11 cellular contexts compared by ENCODE assay signal in genomic region chr17:13003454-13003851, GRCh38. TPM values are rescaled to one million over a fixed set of nuclear protein-coding genes. Genes with fewer than 3 reads are reported as not detected.
A peak's percentile ranks its signal among the peaks of the same experiment; 100 is the strongest.
DNase-seq lines count a peak whose midpoint lies in the region; ATAC-seq and TF ChIP-seq lines count a peak whose summit lies in the region.
"Had no signal": no experiment of that assay in that cellular context is flagged by ENCODE, and none has a peak within 500 bp of the region (broad histone marks: within the 10 kb centered on the region; RNA-seq: fewer than 3 reads in every experiment).

No MANE protein-coding gene starts in this region.

- no peaks in the 10 kb centered on the region for H3K9me1 ChIP-seq in IMR-90 (ENCODE audit: insufficient read depth, low read length)

- H2BK5ac ChIP-seq in IMR-90 (ENCODE audit: low read depth, low read length, poor library complexity, severe bottlenecking) = no peak overlapping the region

- H2BK120ac ChIP-seq in IMR-90 (ENCODE audit: low read depth, low read length) = no peak overlapping the region

- no peak overlapping the region for H3K14ac ChIP-seq in IMR-90 (replicated peaks; ENCODE audit: low read depth, low read length)

- H3K36me3 Mint-ChIP-seq in neural crest cell (ENCODE audit: low read depth) = peaks cover under 1% of the 10 kb centered on the region

- H3K27ac ChIP-seq in DOHH2 (ENCODE audit: low read depth, low read length) (no peak overlapping the region), IMR-90 (ENCODE audit: insufficient read depth, low read length) (no peak overlapping the region), gastroesophageal sphincter (peak overlapping the region in 1 of 4 donors; percentile 10)
- H3K27ac ChIP-seq: Peyer's patch had no signal

- intact Hi-C loops in IMR-90 (cut with micrococcal nuclease) = loop anchor here (1.0 to 5.0 kb wide), 6 partner anchors 261 to 1006 kb away; partner anchors contain the start of gene ZNF18

- H3K9ac ChIP-seq in IMR-90 (ENCODE audit: low read depth, low read length) = no peak overlapping the region
- H3K9ac ChIP-seq: BLaER1 had no signal

- no peak overlapping the region for H2AFZ ChIP-seq in IMR-90 (replicated peaks; ENCODE audit: low read length, poor library complexity)

- no peak overlapping the region for H4K5ac ChIP-seq in IMR-90 (ENCODE audit: low read depth, low read length)

- dilution Hi-C loops in IMR-90 (cut with HindIII; ENCODE audit: low sequenced_read_pairs, unreplicated experiment) = no loop called here

- peak overlapping the region; percentile 72 for H2AK9ac ChIP-seq in IMR-90 (replicated peaks; ENCODE audit: low read depth, low read length, poor library complexity)

- H3K4me2 ChIP-seq in DOHH2 (ENCODE audit: low read length) = no peak overlapping the region
- no peak overlapping the region for H3K4me2 ChIP-seq in IMR-90 (ENCODE audit: low read depth, low read length)
- H3K4me2 ChIP-seq: BLaER1 had no signal

- H3K4me3 Mint-ChIP-seq in neural crest cell = no peak overlapping the region

- BruUV-seq in IMR-90 (replicated peaks; lab: Mats Ljungman, UMichigan) = no TSS peak

- H2AK5ac ChIP-seq in IMR-90 (ENCODE audit: low read depth, low read length) = no peak overlapping the region

- H3K27me3 ChIP-seq in DOHH2 (ENCODE audit: control insufficient read depth, low read length) = no peaks in the 10 kb centered on the region
- no peaks in the 10 kb centered on the region for H3K27me3 ChIP-seq in IMR-90 (ENCODE audit: control insufficient read depth, insufficient read depth, low read length)
- H3K27me3 ChIP-seq in gastroesophageal sphincter = no peaks in the 10 kb centered on the region
- H3K27me3 ChIP-seq: BLaER1, Peyer's patch had no signal

- TF ChIP-seq CTCF in DOHH2 (IDR thresholded peaks at IDR 0.05; ENCODE audit: low read depth, low read length, poor library complexity, severe bottlenecking) (peak; percentile 8), IMR-90 (conservative IDR thresholded peaks at IDR 0.05; ENCODE audit: low read depth, low read length) (no peak), gastroesophageal sphincter (IDR thresholded peaks at IDR 0.05) (peak in 1 of 4 experiments; percentile 4), neural crest cell (conservative IDR thresholded peaks at IDR 0.05) (peak; percentile 6)

- WGBS in IMR-90 (ENCODE audit: extremely low coverage in 2 of 2, insufficient read length in 1 of 2), 2 experiments = 80% methylated on average over 7 of the region's 9 CpGs; no CpG with 5 or more reads in 1 of the 2 experiments
- 22 to 64% methylated on average over 3 to 8 of the region's 9 CpGs for WGBS in gastroesophageal sphincter (ENCODE audit: low coverage in 1 of 2), 2 donors

- no peak overlapping the region for H4K91ac ChIP-seq in IMR-90 (ENCODE audit: insufficient read depth, low read depth, low read length)

- H3K23ac ChIP-seq in IMR-90 (ENCODE audit: low read depth, low read length) = no peak overlapping the region

- no peak for TF ChIP-seq EP300 in gastroesophageal sphincter (IDR thresholded peaks at IDR 0.05)

- H3K4me1 ChIP-seq in DOHH2 (ENCODE audit: control insufficient read depth, low read length) (no peaks in the 10 kb centered on the region), IMR-90 (ENCODE audit: control insufficient read depth, insufficient read depth, low read length) (no peaks in the 10 kb centered on the region), gastroesophageal sphincter (peaks cover 0 to 21% (median 5%) of the 10 kb centered on the region in 3 donors)
- H3K4me1 ChIP-seq: BLaER1, Peyer's patch had no signal

- POLR2A ChIA-PET in IMR-90 (lab: Charles Lee; ENCODE audit: unreplicated experiment) = no interaction called here

- no peak overlapping the region for H3K18ac ChIP-seq in IMR-90 (ENCODE audit: low read depth, low read length)

- H3K4me1 Mint-ChIP-seq in neural crest cell = peaks cover 4% of the 10 kb centered on the region

- no peak overlapping the region for H4K8ac ChIP-seq in IMR-90 (ENCODE audit: low read depth in 2 of 2, low read length in 2 of 2)

- no peak overlapping the region for H2BK15ac ChIP-seq in IMR-90 (ENCODE audit: low read depth, low read length)

- H3K4ac ChIP-seq in IMR-90 (ENCODE audit: low read depth, low read length) = no peak overlapping the region

- no peak overlapping the region for H3K27ac Mint-ChIP-seq in neural crest cell (ENCODE audit: unreplicated experiment)

- H3K27me3 Mint-ChIP-seq in neural crest cell (ENCODE audit: low read depth) = no peaks in the 10 kb centered on the region

- H3K9me3 ChIP-seq in DOHH2 (ENCODE audit: control insufficient read depth, insufficient read depth, low read length) (no peaks in the 10 kb centered on the region), IMR-90 (ENCODE audit: control insufficient read depth, insufficient read depth, low read length) (no peaks in the 10 kb centered on the region), gastroesophageal sphincter (no peaks in the 10 kb centered on the region)
- H3K9me3 ChIP-seq: BLaER1, Peyer's patch had no signal

- H3K4me3 ChIP-seq in DOHH2 (ENCODE audit: low read length) (no peak overlapping the region), IMR-90 (ENCODE audit: insufficient read depth, low read depth, low read length) (no peak overlapping the region), gastroesophageal sphincter (no peak overlapping the region)
- H3K4me3 ChIP-seq: BLaER1, Peyer's patch had no signal

- ATAC-seq in IMR-90 (ENCODE audit: low read depth) (peak; percentile 27), gastroesophageal sphincter (peak; percentile 35), GM18873 (IDR thresholded peaks at IDR 0.05; ENCODE audit: low FRiP score, unreplicated experiment) (no peak)

- H3K56ac ChIP-seq in IMR-90 (ENCODE audit: extremely low read depth, insufficient read depth, low read length) = no peak overlapping the region

- peaks cover 11% of the 10 kb centered on the region; the same call in 1 of the 2 replicates for H3K79me2 ChIP-seq in DOHH2 (ENCODE audit: control insufficient read depth, low read length)

- CTCF ChIA-PET in IMR-90 (lab: Yijun Ruan, JAX) = interaction anchor here (1.1 kb wide), 1 partner anchor 11 kb away, joined by 3 read pairs; no protein-coding TSS in a partner anchor

- H3K9me2 ChIP-seq in DOHH2 (replicated peaks; ENCODE audit: control insufficient read depth, low read length) = no peaks in the 10 kb centered on the region

- TF ChIP-seq POLR2A in IMR-90 (IDR thresholded peaks at IDR 0.05; ENCODE audit: low read depth, low read length) = no peak
- no peak for TF ChIP-seq POLR2A in gastroesophageal sphincter (IDR thresholded peaks at IDR 0.05)

- H3K36me3 ChIP-seq in DOHH2 (ENCODE audit: control insufficient read depth, low read length) (peaks cover 76% of the 10 kb centered on the region), IMR-90 (ENCODE audit: control insufficient read depth, insufficient read depth, low read length) (peaks cover 51% of the 10 kb centered on the region), gastroesophageal sphincter (peaks cover 0 to 100% of the 10 kb centered on the region in 2 donors)

- in situ Hi-C loops in IMR-90 (cut with MboI; ENCODE audit: low sequenced_read_pairs) = loop anchor here (5.0 to 25.0 kb wide), 5 partner anchors 339 to 1009 kb away; partner anchors contain the start of genes MYOCD and ZNF18

- TF ChIP-seq RAD21 in IMR-90 (IDR thresholded peaks at IDR 0.05; ENCODE audit: low read length) = no peak

- H3F3A ChIP-seq in DOHH2 (ENCODE audit: control insufficient read depth, insufficient read depth) = peaks cover 3% of the 10 kb centered on the region; the same call in 1 of the 2 replicates

- H3K79me1 ChIP-seq in IMR-90 (ENCODE audit: low read depth in 1 of 2, low read length in 2 of 2) = peaks cover 6 to 19% of the 10 kb centered on the region in 2 experiments; a peak in 1 of 4 replicates

- H4K20me1 ChIP-seq in DOHH2 (ENCODE audit: control insufficient read depth, insufficient read depth, low read depth, low read length) (no peaks in the 10 kb centered on the region; the same call in 1 of the 2 replicates), IMR-90 (ENCODE audit: insufficient read depth, low read length) (peaks cover 9% of the 10 kb centered on the region; the same call in 1 of the 2 replicates)

- no peak overlapping the region for H2BK20ac ChIP-seq in IMR-90 (ENCODE audit: low read depth, low read length)

- no peaks in the 10 kb centered on the region for H3K9me3 Mint-ChIP-seq in neural crest cell

- DNase-seq in IMR-90 (no peak), neural crest cell (ENCODE audit: low read depth, low spot score) (no peak), HCEC 1CT (no peak), KG1 (lab: John Stamatoyannopoulos, UW) (no peak), GM03348 (ENCODE audit: low spot score) (no peak)
- DNase-seq: NCI-H446 treated with DMSO at 0.1 percent for 48 hours had no signal

TF ChIP-seq in IMR-90, 13 proteins besides CTCF, POLR2A, EP300 and RAD21:
- TF ChIP-seq MAZ (IDR thresholded peaks at IDR 0.05; ENCODE audit: borderline replicate concordance, low read depth, low read length) = no peak
- TF ChIP-seq SMC3 (IDR thresholded peaks at IDR 0.05; ENCODE audit: low read depth, low read length) = no peak
- TF ChIP-seq MXI1 (IDR thresholded peaks at IDR 0.05; ENCODE audit: borderline replicate concordance, low read depth, low read length) = no peak
- no peak for TF ChIP-seq NFE2L2 (IDR thresholded peaks at IDR 0.05; ENCODE audit: low read depth, low read length)
- TF ChIP-seq RFX5 (IDR thresholded peaks at IDR 0.05; ENCODE audit: low read depth, low read length) = no peak
- no peak for TF ChIP-seq ELK1 (IDR thresholded peaks at IDR 0.05; ENCODE audit: borderline replicate concordance, low read depth, low read length)

RNA-seq across cellular contexts. Expression of gene ELAC2, which starts 14.4 kb away (rescaled TPM):
- total RNA-seq in IMR-90 (2012; rRNA removed) = 70.8 and 80.7 TPM in 2 replicates
- 71.4 and 75.2 TPM in 2 replicates for polyA plus RNA-seq in IMR-90 (2012; rRNA removed)
- polyA plus RNA-seq in IMR-90 (2012; cell fraction: cytosol; rRNA removed) = 38.2 and 39.0 TPM in 2 replicates
- polyA plus RNA-seq in IMR-90 (2012; cell fraction: nucleus; rRNA removed; ENCODE audit: low replicate concordance) = 106 and 153 TPM in 2 replicates
- total RNA-seq in gastroesophageal sphincter = 10 to 100 TPM; 54.9 to 97.1 (median 72.2) TPM
- total RNA-seq in neural crest cell = 65.8 and 66.9 TPM in 2 replicates
